ENCODE assay signal across 8 cellular contexts in the genomic region with DNA sequence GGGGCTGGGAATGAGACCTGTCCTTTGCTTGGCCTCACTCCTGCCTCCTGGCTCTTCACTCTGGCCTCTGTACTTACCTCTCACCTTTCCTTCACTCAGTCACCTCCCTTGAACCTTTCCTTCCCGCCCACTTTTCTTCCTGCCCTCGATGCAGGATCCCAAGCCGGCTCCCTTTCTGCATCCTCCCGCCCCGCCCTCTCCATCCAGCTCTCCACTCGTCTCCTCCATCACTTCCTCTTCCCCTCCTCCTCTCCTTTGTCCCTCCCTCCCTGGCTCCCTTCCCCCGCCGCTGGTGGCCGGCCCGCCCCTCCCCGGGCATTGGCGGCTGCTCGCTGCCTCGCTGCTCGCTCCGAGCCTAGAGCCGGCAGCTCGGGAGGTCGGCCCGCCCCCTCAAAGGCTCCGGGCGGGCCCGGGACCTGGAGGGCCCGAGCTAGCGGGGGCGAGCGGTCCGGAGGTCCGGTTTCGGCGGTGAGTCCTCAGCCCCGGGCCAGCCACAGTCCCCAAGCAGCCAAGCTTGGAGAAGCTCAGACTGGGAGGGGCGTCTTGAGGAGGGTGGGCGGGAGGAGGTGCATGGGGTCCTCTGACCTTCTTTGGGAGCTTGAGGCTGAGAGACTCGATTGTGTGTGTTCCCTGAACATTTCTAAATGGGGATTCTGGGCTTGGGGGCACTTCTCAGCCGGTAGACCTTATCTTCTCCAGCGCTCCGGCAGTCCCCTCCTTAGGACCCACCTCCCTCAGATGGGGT. TPM values are rescaled to one million over a fixed set of nuclear protein-coding genes. Genes with fewer than 3 reads are reported as not detected.
A peak's percentile ranks its signal among the peaks of the same experiment; 100 is the strongest.
DNase-seq lines count a peak whose midpoint lies in the region; ATAC-seq and TF ChIP-seq lines count a peak whose summit lies in the region.

No MANE protein-coding gene starts in this region.

- H3K9me3 ChIP-seq in HUES64 (ENCODE audit: insufficient read depth, low read depth, low read length) (no peaks in the 10 kb centered on the region), NT2/D1 (ENCODE audit: insufficient read depth, low read length) (no peaks in the 10 kb centered on the region), neural cell (ENCODE audit: low read length) (no peaks in the 10 kb centered on the region), vagina (no peaks in the 10 kb centered on the region)

- H3K4me3 ChIP-seq in HUES64 (ENCODE audit: low read length) (peak overlapping the region; percentile 70), NT2/D1 (ENCODE audit: insufficient read length, low read depth) (peak overlapping the region; percentile 61), neural cell (ENCODE audit: low read length) (peak overlapping the region; percentile 83), vagina (peak overlapping the region; percentile 43 to 55)

- H3K36me3 ChIP-seq in HUES64 (ENCODE audit: insufficient read depth, low read length) (peaks cover 12% of the 10 kb centered on the region), NT2/D1 (ENCODE audit: insufficient read depth, insufficient read length, low read length) (peaks cover 18% of the 10 kb centered on the region), neural cell (ENCODE audit: insufficient read depth, low read length) (no peaks in the 10 kb centered on the region), vagina (peaks cover 0 to 23% of the 10 kb centered on the region in 2 donors)

- peaks cover 20 to 33% (median 26%) of the 10 kb centered on the region in 3 donors for H3K27me3 Mint-ChIP-seq in CD14-positive monocyte (ENCODE audit: low read depth in 3 of 3)
- peaks cover 15% of the 10 kb centered on the region for H3K27me3 Mint-ChIP-seq in activated naive CD8-positive, alpha-beta T cell treated with anti-CD3 and anti-CD28 coated beads, Interleukin-2, amount 50 U/mL, for 24 hours

- no peak for TF ChIP-seq POLR2A in vagina (IDR thresholded peaks at IDR 0.05)

- peak overlapping the region; percentile 82 for H3K9ac ChIP-seq in HUES64 (ENCODE audit: low read depth, low read length)
- peak overlapping the region; percentile 88 for H3K9ac ChIP-seq in NT2/D1 (ENCODE audit: insufficient read length, low read depth)
- peak overlapping the region; percentile 89 for H3K9ac ChIP-seq in neural cell (ENCODE audit: low read length)

- H3K4me1 ChIP-seq in HUES64 (ENCODE audit: insufficient read depth, low read length) (peaks cover 47% of the 10 kb centered on the region), NT2/D1 (ENCODE audit: insufficient read depth, insufficient read length) (peaks cover 18% of the 10 kb centered on the region), vagina (peaks cover 81% of the 10 kb centered on the region)

- H3K36me3 Mint-ChIP-seq in CD14-positive monocyte = no peaks in the 10 kb centered on the region
- no peaks in the 10 kb centered on the region for H3K36me3 Mint-ChIP-seq in activated naive CD8-positive, alpha-beta T cell treated with anti-CD3 and anti-CD28 coated beads, Interleukin-2, amount 50 U/mL, for 24 hours (ENCODE audit: low read depth)

- peak; percentile 22 for ATAC-seq in activated naive CD8-positive, alpha-beta T cell treated with anti-CD3 and anti-CD28 coated beads, Interleukin-2, amount 50 U/mL, for 24 hours

- TF ChIP-seq CTCF in CD14-positive monocyte (IDR thresholded peaks at IDR 0.05) (no peak), neural cell (IDR thresholded peaks at IDR 0.05; ENCODE audit: poor library complexity, severe bottlenecking) (no peak), vagina (IDR thresholded peaks at IDR 0.05) (no peak)

- peak overlapping the region in 2 of 7 donors; percentile 39 to 45 for H3K27ac Mint-ChIP-seq in CD14-positive monocyte
- no peak overlapping the region for H3K27ac Mint-ChIP-seq in activated naive CD8-positive, alpha-beta T cell treated with anti-CD3 and anti-CD28 coated beads, Interleukin-2, amount 50 U/mL, for 24 hours

- WGBS in HUES64 = under 1% methylated on average over 35 of the region's 38 CpGs

- peak overlapping the region; percentile 76 to 88 for H3K4me3 Mint-ChIP-seq in CD14-positive monocyte
- H3K4me3 Mint-ChIP-seq in activated naive CD8-positive, alpha-beta T cell treated with anti-CD3 and anti-CD28 coated beads, Interleukin-2, amount 50 U/mL, for 24 hours = peak overlapping the region; percentile 58

- H3K27me3 ChIP-seq in HUES64 (ENCODE audit: insufficient read depth, low read length) = no peaks in the 10 kb centered on the region
- no peaks in the 10 kb centered on the region for H3K27me3 ChIP-seq in NT2/D1 (ENCODE audit: insufficient read depth, insufficient read length)
- no peaks in the 10 kb centered on the region for H3K27me3 ChIP-seq in neural cell (ENCODE audit: insufficient read depth, low read depth, low read length)
- no peaks in the 10 kb centered on the region for H3K27me3 ChIP-seq in vagina

- H2AFZ ChIP-seq in neural cell (ENCODE audit: low read depth, low read length) = peak overlapping the region; percentile 71

- H4K20me1 ChIP-seq in neural cell (ENCODE audit: insufficient read depth) = no peaks in the 10 kb centered on the region

- H3K79me2 ChIP-seq in neural cell (replicated peaks; ENCODE audit: insufficient read depth, low read length) = peaks cover 33% of the 10 kb centered on the region

- H3K27ac ChIP-seq in HUES64 (ENCODE audit: low read depth, low read length) (peak overlapping the region; percentile 84), neural cell (ENCODE audit: low read length) (peak overlapping the region; percentile 85), vagina (peak overlapping the region; percentile 90)

- H3K9me2 ChIP-seq in neural cell (ENCODE audit: insufficient read depth, low read length) = no peaks in the 10 kb centered on the region

- intact Hi-C loops in CD14-positive monocyte (cut with micrococcal nuclease) = no loop called here
- intact Hi-C loops in vagina (cut with DNase I) = no loop called here

- peak; percentile 32 for TF ChIP-seq EP300 in neural cell (conservative IDR thresholded peaks at IDR 0.05; ENCODE audit: poor library complexity, severe bottlenecking)

- peaks cover 24% of the 10 kb centered on the region for H3K4me1 Mint-ChIP-seq in CD14-positive monocyte
- peaks cover 11% of the 10 kb centered on the region for H3K4me1 Mint-ChIP-seq in activated naive CD8-positive, alpha-beta T cell treated with anti-CD3 and anti-CD28 coated beads, Interleukin-2, amount 50 U/mL, for 24 hours

- H3K9me3 Mint-ChIP-seq in CD14-positive monocyte = peaks cover 0 to 4% (median 0%) of the 10 kb centered on the region in 7 donors
- H3K9me3 Mint-ChIP-seq in activated naive CD8-positive, alpha-beta T cell treated with anti-CD3 and anti-CD28 coated beads, Interleukin-2, amount 50 U/mL, for 24 hours = no peaks in the 10 kb centered on the region

- peak overlapping the region; percentile 98 for H3K4me2 ChIP-seq in neural cell (ENCODE audit: low read length)

- H3F3A ChIP-seq in neural cell (ENCODE audit: insufficient read depth, low read length, poor library complexity, severe bottlenecking) = no peaks in the 10 kb centered on the region

- TF ChIP-seq RAD21 in neural cell (conservative IDR thresholded peaks at IDR 0.05) = no peak

- DNase-seq in CD14-positive monocyte (ENCODE audit: low spot score) (no peak), NT2/D1 (ENCODE audit: low read depth, low spot score) (peak; percentile 75), glomerular visceral epithelial cell (ENCODE audit: extremely low spot score) (peak; percentile 90), vagina (ENCODE audit: extremely low spot score in 2 of 2) (no peak), GF-D8 (lab: John Stamatoyannopoulos, UW) (no peak)
- DNase-seq in activated naive CD8-positive, alpha-beta T cell treated with anti-CD3 and anti-CD28 coated beads, Interleukin-2, amount 50 U/mL, for 24 hours = peak; percentile 49

TF ChIP-seq in neural cell, 6 proteins besides CTCF, POLR2A, EP300 and RAD21 (continues in another document):
- TF ChIP-seq EZH2 (IDR thresholded peaks at IDR 0.05; ENCODE audit: borderline replicate concordance, insufficient read depth, low read length, poor library complexity, severe bottlenecking) = no peak
- TF ChIP-seq, protein P1, sequence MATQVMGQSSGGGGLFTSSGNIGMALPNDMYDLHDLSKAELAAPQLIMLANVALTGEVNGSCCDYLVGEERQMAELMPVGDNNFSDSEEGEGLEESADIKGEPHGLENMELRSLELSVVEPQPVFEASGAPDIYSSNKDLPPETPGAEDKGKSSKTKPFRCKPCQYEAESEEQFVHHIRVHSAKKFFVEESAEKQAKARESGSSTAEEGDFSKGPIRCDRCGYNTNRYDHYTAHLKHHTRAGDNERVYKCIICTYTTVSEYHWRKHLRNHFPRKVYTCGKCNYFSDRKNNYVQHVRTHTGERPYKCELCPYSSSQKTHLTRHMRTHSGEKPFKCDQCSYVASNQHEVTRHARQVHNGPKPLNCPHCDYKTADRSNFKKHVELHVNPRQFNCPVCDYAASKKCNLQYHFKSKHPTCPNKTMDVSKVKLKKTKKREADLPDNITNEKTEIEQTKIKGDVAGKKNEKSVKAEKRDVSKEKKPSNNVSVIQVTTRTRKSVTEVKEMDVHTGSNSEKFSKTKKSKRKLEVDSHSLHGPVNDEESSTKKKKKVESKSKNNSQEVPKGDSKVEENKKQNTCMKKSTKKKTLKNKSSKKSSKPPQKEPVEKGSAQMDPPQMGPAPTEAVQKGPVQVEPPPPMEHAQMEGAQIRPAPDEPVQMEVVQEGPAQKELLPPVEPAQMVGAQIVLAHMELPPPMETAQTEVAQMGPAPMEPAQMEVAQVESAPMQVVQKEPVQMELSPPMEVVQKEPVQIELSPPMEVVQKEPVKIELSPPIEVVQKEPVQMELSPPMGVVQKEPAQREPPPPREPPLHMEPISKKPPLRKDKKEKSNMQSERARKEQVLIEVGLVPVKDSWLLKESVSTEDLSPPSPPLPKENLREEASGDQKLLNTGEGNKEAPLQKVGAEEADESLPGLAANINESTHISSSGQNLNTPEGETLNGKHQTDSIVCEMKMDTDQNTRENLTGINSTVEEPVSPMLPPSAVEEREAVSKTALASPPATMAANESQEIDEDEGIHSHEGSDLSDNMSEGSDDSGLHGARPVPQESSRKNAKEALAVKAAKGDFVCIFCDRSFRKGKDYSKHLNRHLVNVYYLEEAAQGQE (IDR thresholded peaks at IDR 0.05; ENCODE audit: borderline replicate concordance) = peak; percentile 63

RNA-seq across cellular contexts. Expression of a gene that starts 13.8 kb away (rescaled TPM):
- polyA plus RNA-seq in CD14-positive monocyte (not detected), neural cell (114 and 149 TPM in 2 replicates)
- 51.4 TPM for polyA plus RNA-seq in HUES64 (2013, experiment 1 of 2)
- 62.6 TPM for polyA plus RNA-seq in HUES64 (2013, experiment 2 of 2)
- 146 and 166 TPM in 2 replicates for polyA minus RNA-seq in neural cell
- 119 TPM for total RNA-seq in vagina

RNA-seq across cellular contexts. Expression of a gene that starts 49.0 kb away (rescaled TPM):
- 100 to 1,000 TPM in 1 of 2 donors, 10 to 100 TPM in 1; 79.7 to 101 TPM for polyA plus RNA-seq in CD14-positive monocyte
- 103 TPM for polyA plus RNA-seq in HUES64 (2013, experiment 1 of 2)
- 113 TPM for polyA plus RNA-seq in HUES64 (2013, experiment 2 of 2)
- polyA plus RNA-seq in neural cell = 67.2 and 68.4 TPM in 2 replicates
- 94.5 and 108 TPM in 2 replicates for polyA minus RNA-seq in neural cell
- total RNA-seq in vagina = 78.6 TPM

RNA-seq across cellular contexts. Expression of a gene that starts 55.5 kb away (rescaled TPM):
- polyA plus RNA-seq in CD14-positive monocyte (1 to 10 TPM; 2.8 to 4.8 TPM), neural cell (70.3 and 75.5 TPM in 2 replicates)
- 9.0 TPM for polyA plus RNA-seq in HUES64 (2013, experiment 1 of 2)
- polyA plus RNA-seq in HUES64 (2013, experiment 2 of 2) = 13.6 TPM
- polyA minus RNA-seq in neural cell = 44.1 and 50.6 TPM in 2 replicates
- 30.0 TPM for total RNA-seq in vagina

RNA-seq across cellular contexts. Expression of a gene that starts 58.2 kb away (rescaled TPM):
- polyA plus RNA-seq in CD14-positive monocyte = not detected
- polyA plus RNA-seq in HUES64 (2013, experiment 1 of 2) = not detected
- polyA plus RNA-seq in HUES64 (2013, experiment 2 of 2) = not detected
- polyA plus RNA-seq in neural cell = 0.12 TPM in 1 of 2 replicates, not detected in the other
- not detected in 2 replicates for polyA minus RNA-seq in neural cell
- 0.25 TPM for total RNA-seq in vagina

Comparison
In these comparisons a context has a peak if more than half of its experiments do, and no peak if none do; other contexts are left out.
1. DNase-seq: peak in NT2/D1 (single experiment), activated naive CD8-positive, alpha-beta T cell treated with anti-CD3 and anti-CD28 coated beads, Interleukin-2, amount 50 U/mL, for 24 hours (single experiment) and glomerular visceral epithelial cell (single experiment); none in CD14-positive monocyte (single experiment), vagina (0 of 2) and GF-D8 (single experiment).
2. RNA of a gene that starts 13.8 kb away (polyA plus RNA-seq): 114 to 149 TPM in neural cell; not detected in CD14-positive monocyte; every median in the first group is over 100 times any median in the second.
3. RNA of a gene that starts 55.5 kb away (polyA plus RNA-seq): 70.3 to 75.5 TPM in neural cell; 2.8 to 4.8 TPM in CD14-positive monocyte; every median in the first group is over 10 times any median in the second.
4. Peak in every context shown above with its lines, with median percentiles within 50 percentile points of each other: H3K27ac ChIP-seq, H3K4me3 ChIP-seq and H3K9ac ChIP-seq.